27 cellular contexts compared by ENCODE assay signal in genomic region chr6:19562468-19562867, GRCh38.
"Had no signal": no experiment of that assay in that cellular context is flagged by ENCODE, and none has a peak within 500 bp of the region (broad histone marks: within the 10 kb centered on the region; RNA-seq: fewer than 3 reads in every experiment).

No MANE protein-coding gene starts in this region.

- H3K27me3 Mint-ChIP-seq: effector memory CD8-positive, alpha-beta T cell; memory B cell; naive thymus-derived CD4-positive, alpha-beta T cell; stimulated activated memory B cell treated with anti-CD40 and anti-IgM and Interleukin-4, amounts not matched to agents 10 μg/mL and 1 μg/mL and 100 μg/mL, for 72 hours; type B pancreatic cell had no signal

- ATAC-seq: effector memory CD8-positive, alpha-beta T cell; left colon; left ventricle myocardium superior; mucosa of descending colon; naive thymus-derived CD4-positive, alpha-beta T cell; stimulated activated memory B cell treated with anti-CD40 and anti-IgM and Interleukin-4, amounts not matched to agents 10 μg/mL and 1 μg/mL and 100 μg/mL, for 72 hours; stimulated activated naive CD8-positive, alpha-beta T cell treated with anti-CD3 and anti-CD28 coated beads, Interleukin-15, Interleukin-2, amounts not matched to agents 100 U/mL and 50 U/mL, for 24 hours had no signal

- H3K9me3 Mint-ChIP-seq: mesothelial cell of epicardium, neural progenitor cell had no signal

- H3K27ac Mint-ChIP-seq: effector memory CD8-positive, alpha-beta T cell; immature natural killer cell; memory B cell; mesothelial cell of epicardium; naive thymus-derived CD4-positive, alpha-beta T cell; nephron; neural progenitor cell; stimulated activated memory B cell treated with anti-CD40 and anti-IgM and Interleukin-4, amounts not matched to agents 10 μg/mL and 1 μg/mL and 100 μg/mL, for 72 hours; type B pancreatic cell had no signal

- H3K4me3 Mint-ChIP-seq: effector memory CD8-positive, alpha-beta T cell; immature natural killer cell; memory B cell; mesothelial cell of epicardium; naive thymus-derived CD4-positive, alpha-beta T cell; nephron; neural progenitor cell; stimulated activated memory B cell treated with anti-CD40 and anti-IgM and Interleukin-4, amounts not matched to agents 10 μg/mL and 1 μg/mL and 100 μg/mL, for 72 hours; type B pancreatic cell had no signal

- H3K9me3 ChIP-seq: mucosa of descending colon, prostate gland, right atrium auricular region, sigmoid colon, testis, tibial artery had no signal

- H3K27ac ChIP-seq: coronary artery, neural progenitor cell, prostate gland, right atrium auricular region, sigmoid colon, spleen, testis, tibial artery had no signal

- H3K9ac ChIP-seq: neural progenitor cell had no signal

- H3K4me1 Mint-ChIP-seq: immature natural killer cell; memory B cell; mesothelial cell of epicardium; naive thymus-derived CD4-positive, alpha-beta T cell; nephron; stimulated activated memory B cell treated with anti-CD40 and anti-IgM and Interleukin-4, amounts not matched to agents 10 μg/mL and 1 μg/mL and 100 μg/mL, for 72 hours had no signal

- H3K36me3 ChIP-seq: neural progenitor cell, prostate gland, right atrium auricular region, sigmoid colon, spleen, tibial artery had no signal

- H3K27me3 ChIP-seq: neural progenitor cell, right atrium auricular region, sigmoid colon, spleen, testis, tibial artery had no signal

- H3K36me3 Mint-ChIP-seq: immature natural killer cell; memory B cell; mesothelial cell of epicardium; neural progenitor cell; stimulated activated memory B cell treated with anti-CD40 and anti-IgM and Interleukin-4, amounts not matched to agents 10 μg/mL and 1 μg/mL and 100 μg/mL, for 72 hours; type B pancreatic cell had no signal

- H3K4me1 ChIP-seq: neural progenitor cell, prostate gland, right atrium auricular region, sigmoid colon, spleen, testis, tibial artery had no signal

- DNase-seq: dermis blood vessel endothelial cell; effector memory CD8-positive, alpha-beta T cell; hypothalamus; immature natural killer cell; islet precursor cell; kidney glomerular epithelial cell; left colon; left ventricle myocardium superior; mucosa of descending colon; naive thymus-derived CD4-positive, alpha-beta T cell; sigmoid colon; spleen; stimulated activated CD4-positive, alpha-beta T cell treated with anti-CD3 and anti-CD28 coated beads, Interleukin-4, amount 100 ng/mL, for 4 hours; stimulated activated naive CD8-positive, alpha-beta T cell treated with anti-CD3 and anti-CD28 coated beads, Interleukin-15, Interleukin-2, amounts not matched to agents 100 U/mL and 50 U/mL, for 24 hours; substantia nigra; testis; tibial artery had no signal

- H3K4me3 ChIP-seq: coronary artery, lung, mucosa of descending colon, neural progenitor cell, prostate gland, right atrium auricular region, sigmoid colon, spleen, testis, tibial artery had no signal
